In genomic region chr11:36251716-36252307, GRCh38 we compare ENCODE assay signal across 21 cellular contexts.
"Had no signal": no experiment of that assay in that cellular context is flagged by ENCODE, and none has a peak within 500 bp of the region (broad histone marks: within the 10 kb centered on the region; RNA-seq: fewer than 3 reads in every experiment).

No MANE protein-coding gene starts in this region.

- H3K4me1 ChIP-seq: breast epithelium, parathyroid adenoma, transverse colon, uterus had no signal

- H3K27ac Mint-ChIP-seq: activated B cell treated with CpG ODN at 0.5 μM for 24 hours; activated CD4-positive, alpha-beta T cell treated with anti-CD3 and anti-CD28 coated beads for 36 hours; activated naive CD8-positive, alpha-beta T cell treated with anti-CD3 and anti-CD28 coated beads for 36 hours; natural killer cell treated with Interleukin-12 subunit alpha and Interleukin-12 subunit beta and Interleukin-15 and Interleukin-18, amount 100 ng/mL, for 72 hours; stimulated activated effector memory CD8-positive, alpha-beta T cell treated with anti-CD3 and anti-CD28 coated beads, Interleukin-12 subunit alpha, Interleukin-12 subunit beta, amount 100 ng/mL, for 72 hours; stimulated activated naive CD8-positive, alpha-beta T cell treated with anti-CD3 and anti-CD28 coated beads, Interleukin-15, amount 100 ng/mL, for 72 hours had no signal

- H3K36me3 Mint-ChIP-seq: activated naive CD8-positive, alpha-beta T cell treated with anti-CD3 and anti-CD28 coated beads for 36 hours; natural killer cell treated with Interleukin-12 subunit alpha and Interleukin-12 subunit beta and Interleukin-15 and Interleukin-18, amount 100 ng/mL, for 72 hours; stimulated activated effector memory CD8-positive, alpha-beta T cell treated with anti-CD3 and anti-CD28 coated beads, Interleukin-12 subunit alpha, Interleukin-12 subunit beta, amount 100 ng/mL, for 72 hours had no signal

- H3K4me3 Mint-ChIP-seq: activated B cell treated with CpG ODN at 0.5 μM for 24 hours; activated CD4-positive, alpha-beta T cell treated with anti-CD3 and anti-CD28 coated beads for 36 hours; activated naive CD8-positive, alpha-beta T cell treated with anti-CD3 and anti-CD28 coated beads for 36 hours; natural killer cell treated with Interleukin-12 subunit alpha and Interleukin-12 subunit beta and Interleukin-15 and Interleukin-18, amount 100 ng/mL, for 72 hours; stimulated activated effector memory CD8-positive, alpha-beta T cell treated with anti-CD3 and anti-CD28 coated beads, Interleukin-12 subunit alpha, Interleukin-12 subunit beta, amount 100 ng/mL, for 72 hours; stimulated activated naive CD8-positive, alpha-beta T cell treated with anti-CD3 and anti-CD28 coated beads, Interleukin-15, amount 100 ng/mL, for 72 hours had no signal

- ATAC-seq: activated CD4-positive, alpha-beta T cell treated with anti-CD3 and anti-CD28 coated beads for 36 hours; left lung; natural killer cell treated with Interleukin-12 subunit alpha and Interleukin-12 subunit beta and Interleukin-15 and Interleukin-18, amount 100 ng/mL, for 72 hours; sciatic nerve; stimulated activated effector memory CD8-positive, alpha-beta T cell treated with anti-CD3 and anti-CD28 coated beads, Interleukin-12 subunit alpha, Interleukin-12 subunit beta, amount 100 ng/mL, for 72 hours; stimulated activated naive CD8-positive, alpha-beta T cell treated with anti-CD3 and anti-CD28 coated beads, Interleukin-15, amount 100 ng/mL, for 72 hours had no signal

- DNase-seq: activated B cell treated with CpG ODN at 0.5 μM for 24 hours; activated CD4-positive, alpha-beta T cell treated with anti-CD3 and anti-CD28 coated beads for 36 hours; activated CD4-positive, alpha-beta T cell treated with anti-CD3 and anti-CD28 coated beads, Interleukin-2, amount 50 U/mL, for 48 hours; activated CD8-positive, alpha-beta memory T cell treated with anti-CD3 and anti-CD28 coated beads, Interleukin-2, amount 50 U/mL, for 48 hours; activated naive CD4-positive, alpha-beta T cell treated with Interleukin-2 at 50 U/mL for 16 hours; activated naive CD8-positive, alpha-beta T cell treated with anti-CD3 and anti-CD28 coated beads for 36 hours; activated T-cell treated with anti-CD3 and anti-CD28 coated beads, Interleukin-2, amount 50 U/mL, for 48 hours; left lung; small intestine; stimulated activated CD4-positive, alpha-beta T cell treated with anti-CD3 and anti-CD28 coated beads, Interleukin-2, amount 100 ng/mL, for 24 hours; stimulated activated naive CD8-positive, alpha-beta T cell treated with anti-CD3 and anti-CD28 coated beads, Interleukin-15, amount 100 ng/mL, for 72 hours; T-helper 1 cell; T-helper 9 cell; transverse colon; uterus had no signal

- H3K4me1 Mint-ChIP-seq: activated B cell treated with CpG ODN at 0.5 μM for 24 hours; activated CD4-positive, alpha-beta T cell treated with anti-CD3 and anti-CD28 coated beads for 36 hours; stimulated activated effector memory CD8-positive, alpha-beta T cell treated with anti-CD3 and anti-CD28 coated beads, Interleukin-12 subunit alpha, Interleukin-12 subunit beta, amount 100 ng/mL, for 72 hours had no signal

- H3K27ac ChIP-seq: breast epithelium, coronary artery, left lung, parathyroid adenoma, transverse colon, uterus had no signal

- H3K27me3 ChIP-seq: breast epithelium, uterus had no signal

- H3K9me3 Mint-ChIP-seq: activated naive CD8-positive, alpha-beta T cell treated with anti-CD3 and anti-CD28 coated beads for 36 hours; stimulated activated effector memory CD8-positive, alpha-beta T cell treated with anti-CD3 and anti-CD28 coated beads, Interleukin-12 subunit alpha, Interleukin-12 subunit beta, amount 100 ng/mL, for 72 hours; stimulated activated naive CD8-positive, alpha-beta T cell treated with anti-CD3 and anti-CD28 coated beads, Interleukin-15, amount 100 ng/mL, for 72 hours had no signal
